1 cellular context compared by ENCODE assay signal in the genomic region with DNA sequence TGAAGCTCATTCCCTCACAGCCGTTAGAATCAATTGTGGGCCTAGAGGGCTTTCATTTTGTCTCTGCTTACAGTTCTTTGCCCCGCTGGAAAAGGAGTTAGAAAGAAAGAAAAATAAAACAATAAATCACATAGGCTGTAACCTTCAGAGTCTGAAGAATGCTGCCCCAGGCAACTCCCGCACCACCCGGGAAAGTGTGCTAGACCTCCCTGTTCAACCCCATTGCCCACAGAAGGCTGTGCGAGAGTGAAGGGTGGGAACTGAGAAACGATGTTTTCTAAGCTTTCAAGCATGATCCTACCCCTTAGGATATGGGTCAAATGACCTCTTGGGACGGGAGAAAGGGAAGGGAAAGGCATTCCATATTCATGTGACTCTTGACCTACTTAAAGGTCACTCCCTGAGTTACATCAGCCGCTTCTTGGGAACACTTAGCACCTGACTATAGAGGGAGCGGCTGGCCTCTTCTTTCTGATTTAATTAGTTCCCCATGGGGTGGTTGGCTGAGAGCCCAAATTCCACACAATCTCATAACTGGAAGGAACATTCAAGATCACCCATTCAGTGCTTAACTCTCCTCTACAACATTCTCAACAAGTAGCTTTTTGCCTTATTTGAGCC.
TF ChIP-seq lines count a peak whose summit lies in the region.

No MANE protein-coding gene starts in this region.

TF ChIP-seq in HEK293T, 16 proteins besides CTCF, POLR2A, EP300 and RAD21 (continued from another document):
- TF ChIP-seq, protein P1, sequence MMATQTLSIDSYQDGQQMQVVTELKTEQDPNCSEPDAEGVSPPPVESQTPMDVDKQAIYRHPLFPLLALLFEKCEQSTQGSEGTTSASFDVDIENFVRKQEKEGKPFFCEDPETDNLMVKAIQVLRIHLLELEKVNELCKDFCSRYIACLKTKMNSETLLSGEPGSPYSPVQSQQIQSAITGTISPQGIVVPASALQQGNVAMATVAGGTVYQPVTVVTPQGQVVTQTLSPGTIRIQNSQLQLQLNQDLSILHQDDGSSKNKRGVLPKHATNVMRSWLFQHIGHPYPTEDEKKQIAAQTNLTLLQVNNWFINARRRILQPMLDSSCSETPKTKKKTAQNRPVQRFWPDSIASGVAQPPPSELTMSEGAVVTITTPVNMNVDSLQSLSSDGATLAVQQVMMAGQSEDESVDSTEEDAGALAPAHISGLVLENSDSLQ (IDR thresholded peaks at IDR 0.05) = peak; percentile 40; the same call in 1 of the 2 replicates
- no peak for TF ChIP-seq ARNT (IDR thresholded peaks at IDR 0.05)
